In genomic region chr5:77144837-77145139, GRCh38 we compare ENCODE assay signal across 2 cellular contexts.
"Had no signal": no experiment of that assay in that cellular context is flagged by ENCODE, and none has a peak within 500 bp of the region (broad histone marks: within the 10 kb centered on the region; RNA-seq: fewer than 3 reads in every experiment).

No MANE protein-coding gene starts in this region.

- H3K27ac ChIP-seq: foreskin keratinocyte had no signal

- H3K4me1 ChIP-seq: foreskin keratinocyte had no signal

- DNase-seq: cortex of kidney had no signal
